ENCODE assay signal across 8 cellular contexts in genomic region chr3:71304684-71305083, GRCh38.
DNase-seq lines count a peak whose midpoint lies in the region; ATAC-seq and TF ChIP-seq lines count a peak whose summit lies in the region.

No MANE protein-coding gene starts in this region.

- H3K4me1 ChIP-seq in adipocyte (ENCODE audit: control insufficient read depth, insufficient read depth, low read length), result peaks cover 12% of the 10 kb centered on the region

- H3K9me3 ChIP-seq in adipocyte (ENCODE audit: control insufficient read depth, low read length), result no peaks in the 10 kb centered on the region

- H3K27me3 ChIP-seq in adipocyte (replicated peaks; ENCODE audit: control insufficient read depth, insufficient read depth, low read length), result no peaks in the 10 kb centered on the region

- peak; percentile 53 for TF ChIP-seq CTCF in retinal pigment epithelial cell (conservative IDR thresholded peaks at IDR 0.05; ENCODE audit: low read depth, low read length)

- no peak for ATAC-seq in HG03097 (IDR thresholded peaks at IDR 0.05; ENCODE audit: low FRiP score, unreplicated experiment)
- no peak for ATAC-seq in GM21447 (IDR thresholded peaks at IDR 0.05; ENCODE audit: unreplicated experiment)
- ATAC-seq in GM21737 (IDR thresholded peaks at IDR 0.05; ENCODE audit: unreplicated experiment), result no peak

- H3K9ac ChIP-seq in adipocyte (ENCODE audit: low read length), result peak overlapping the region; percentile 33

- peak; percentile 35 for DNase-seq in NCI-H526 treated with DMSO at 0.1 percent for 48 hours (lab: John Stamatoyannopoulos, UW)
- peak; percentile 58 for DNase-seq in adipocyte (ENCODE audit: low read depth)
- DNase-seq in retinal pigment epithelial cell (ENCODE audit: low read depth), result peak; percentile 16
- DNase-seq in DMS153 treated with DMSO at 0.1 percent for 48 hours (lab: John Stamatoyannopoulos, UW; ENCODE audit: unreplicated experiment), result no peak

- peak overlapping the region; percentile 73 for H3K4me3 ChIP-seq in adipocyte (ENCODE audit: low read length)
- peak overlapping the region; percentile 44 for H3K4me3 ChIP-seq in iPS-11a (ENCODE audit: low read depth, low read length)
- H3K4me3 ChIP-seq in retinal pigment epithelial cell (ENCODE audit: low read length), result peak overlapping the region; percentile 41

- H3K36me3 ChIP-seq in adipocyte (ENCODE audit: control insufficient read depth, insufficient read depth, low read length, severe bottlenecking), result no peaks in the 10 kb centered on the region
